23 cellular contexts compared by ENCODE assay signal in the genomic region with DNA sequence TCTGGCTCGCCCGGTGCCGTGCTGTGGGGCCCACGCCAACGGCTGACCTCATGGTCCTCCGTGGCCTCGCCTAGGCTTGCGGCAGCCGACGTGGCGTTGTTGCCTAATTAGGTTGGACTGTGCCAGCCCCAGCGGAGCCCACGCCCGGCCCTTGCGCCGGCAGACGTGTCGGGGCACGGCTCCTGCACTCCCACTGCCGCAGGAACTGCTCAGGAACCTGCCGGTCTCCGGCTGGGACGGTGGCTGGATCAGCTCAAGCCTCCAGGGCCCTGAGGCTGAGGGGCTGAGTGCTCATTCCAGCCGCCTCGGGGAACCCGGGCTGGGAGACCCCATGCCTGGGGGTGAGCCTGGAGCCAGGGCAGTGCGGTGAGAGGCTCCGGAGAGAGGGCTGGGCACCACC. TPM values are rescaled to one million over a fixed set of nuclear protein-coding genes. Genes with fewer than 3 reads are reported as not detected.
"Had no signal": no experiment of that assay in that cellular context is flagged by ENCODE, and none has a peak within 500 bp of the region (broad histone marks: within the 10 kb centered on the region; RNA-seq: fewer than 3 reads in every experiment).

No MANE protein-coding gene starts in this region.

- H3K27ac ChIP-seq: adrenal gland, ascending aorta, brain microvascular endothelial cell, colonic mucosa, dorsolateral prefrontal cortex, left ventricle myocardium inferior, neutrophil, ovary, psoas muscle, right atrium auricular region, thyroid gland had no signal

- H3K4me3 Mint-ChIP-seq: activated naive CD8-positive, alpha-beta T cell; activated T-cell treated with anti-CD3 and anti-CD28 coated beads, Interleukin-2, amount 50 U/mL, for 24 hours; activated T-helper 17 cell treated with anti-CD3 and anti-CD28 coated beads, Interleukin-2, amount 50 U/mL, for 72 hours; central memory CD8-positive, alpha-beta T cell; natural killer cell treated with Interleukin-12 subunit alpha and Interleukin-12 subunit beta and Interleukin-15 and Interleukin-18, amount 100 ng/mL, for 72 hours; T-cell; WTC11 had no signal

- H3K9me3 ChIP-seq: adrenal gland, colonic mucosa, neutrophil, psoas muscle, thyroid gland had no signal

- H3K4me1 ChIP-seq: adrenal gland, ascending aorta, colonic mucosa, left ventricle myocardium inferior, psoas muscle, right atrium auricular region had no signal

- H3K36me3 Mint-ChIP-seq: activated naive CD8-positive, alpha-beta T cell; natural killer cell treated with Interleukin-12 subunit alpha and Interleukin-12 subunit beta and Interleukin-15 and Interleukin-18, amount 100 ng/mL, for 72 hours; T-cell; WTC11 had no signal

- ATAC-seq: activated T-helper 17 cell treated with anti-CD3 and anti-CD28 coated beads, Interleukin-2, amount 50 U/mL, for 72 hours; natural killer cell treated with Interleukin-12 subunit alpha and Interleukin-12 subunit beta and Interleukin-15 and Interleukin-18, amount 100 ng/mL, for 72 hours; psoas muscle; stimulated activated naive CD8-positive, alpha-beta T cell treated with anti-CD3 and anti-CD28 coated beads, Interleukin-15, Interleukin-2, amounts not matched to agents 100 U/mL and 50 U/mL, for 24 hours; T-cell; WTC11 had no signal

- DNase-seq: activated naive CD4-positive, alpha-beta T cell; activated T-cell treated with anti-CD3 and anti-CD28 coated beads, Interleukin-2, amount 50 U/mL, for 24 hours; adrenal gland; brain microvascular endothelial cell; colonic mucosa; dorsolateral prefrontal cortex; hippocampal formation; left ventricle myocardium inferior; ovary; psoas muscle; stimulated activated CD4-positive, alpha-beta T cell treated with anti-CD3 and anti-CD28 coated beads, Interleukin-12 subunit alpha, Interleukin-12 subunit beta, amount 100 ng/mL, for 4 hours; stimulated activated CD4-positive, alpha-beta T cell treated with anti-CD3 and anti-CD28 coated beads, Interleukin-4, amount 100 ng/mL, for 4 hours; stimulated activated naive CD8-positive, alpha-beta T cell treated with anti-CD3 and anti-CD28 coated beads, Interleukin-15, Interleukin-2, amounts not matched to agents 100 U/mL and 50 U/mL, for 24 hours; T-cell; thyroid gland had no signal

- H3K9me3 Mint-ChIP-seq: activated T-cell treated with anti-CD3 and anti-CD28 coated beads, Interleukin-2, amount 50 U/mL, for 24 hours; activated T-helper 17 cell treated with anti-CD3 and anti-CD28 coated beads, Interleukin-2, amount 50 U/mL, for 72 hours; central memory CD8-positive, alpha-beta T cell; natural killer cell treated with Interleukin-12 subunit alpha and Interleukin-12 subunit beta and Interleukin-15 and Interleukin-18, amount 100 ng/mL, for 72 hours; T-cell had no signal

- H3K4me1 Mint-ChIP-seq: activated T-helper 17 cell treated with anti-CD3 and anti-CD28 coated beads, Interleukin-2, amount 50 U/mL, for 72 hours; T-cell; WTC11 had no signal

- H3K27me3 Mint-ChIP-seq: activated naive CD8-positive, alpha-beta T cell; activated T-cell treated with anti-CD3 and anti-CD28 coated beads, Interleukin-2, amount 50 U/mL, for 24 hours; activated T-helper 17 cell treated with anti-CD3 and anti-CD28 coated beads, Interleukin-2, amount 50 U/mL, for 72 hours; central memory CD8-positive, alpha-beta T cell; natural killer cell treated with Interleukin-12 subunit alpha and Interleukin-12 subunit beta and Interleukin-15 and Interleukin-18, amount 100 ng/mL, for 72 hours had no signal

- H3K27me3 ChIP-seq: ascending aorta, colonic mucosa, ovary, right atrium auricular region, thyroid gland had no signal

- H3K4me3 ChIP-seq: adrenal gland, ascending aorta, colonic mucosa, dorsolateral prefrontal cortex, left ventricle myocardium inferior, ovary, psoas muscle, right atrium auricular region, thyroid gland had no signal

- H3K36me3 ChIP-seq: adrenal gland, ascending aorta, brain microvascular endothelial cell, colonic mucosa, left ventricle myocardium inferior, neutrophil, ovary, right atrium auricular region, thyroid gland had no signal

- H3K27ac Mint-ChIP-seq: activated naive CD8-positive, alpha-beta T cell; activated T-cell treated with anti-CD3 and anti-CD28 coated beads, Interleukin-2, amount 50 U/mL, for 24 hours; activated T-helper 17 cell treated with anti-CD3 and anti-CD28 coated beads, Interleukin-2, amount 50 U/mL, for 72 hours; natural killer cell treated with Interleukin-12 subunit alpha and Interleukin-12 subunit beta and Interleukin-15 and Interleukin-18, amount 100 ng/mL, for 72 hours; T-cell; WTC11 had no signal

RNA-seq across cellular contexts. Expression of a gene that starts 47.6 kb away (rescaled TPM):
- total RNA-seq: ascending aorta had no signal
